In genomic region chr19:37719927-37720265, GRCh38 we compare ENCODE assay signal across 8 cellular contexts. TPM values are rescaled to one million over a fixed set of nuclear protein-coding genes. Genes with fewer than 3 reads are reported as not detected.
DNase-seq lines count a peak whose midpoint lies in the region; ATAC-seq and TF ChIP-seq lines count a peak whose summit lies in the region.

No MANE protein-coding gene starts in this region.

- H3K27me3 ChIP-seq in heart right ventricle, result no peaks in the 10 kb centered on the region
- no peaks in the 10 kb centered on the region for H3K27me3 ChIP-seq in brain microvascular endothelial cell (replicated peaks)
- no peaks in the 10 kb centered on the region for H3K27me3 ChIP-seq in mononuclear cell (ENCODE audit: insufficient read depth, low read length)
- no peaks in the 10 kb centered on the region for H3K27me3 ChIP-seq in aorta (ENCODE audit: control insufficient read depth in 1 of 2, insufficient read depth in 2 of 2, low read length in 1 of 2)

- H3K36me3 ChIP-seq in heart right ventricle (peaks cover 0 to 10% (median 0%) of the 10 kb centered on the region in 9 donors), brain microvascular endothelial cell (replicated peaks) (no peaks in the 10 kb centered on the region), aorta (ENCODE audit: control insufficient read depth in 1 of 2, insufficient read depth in 2 of 2, low read length in 1 of 2) (no peaks in the 10 kb centered on the region)

- TF ChIP-seq CTCF in heart right ventricle (IDR thresholded peaks at IDR 0.05), result peak in 2 of 9 donors; percentile 4 to 41
- TF ChIP-seq CTCF in brain microvascular endothelial cell (IDR thresholded peaks at IDR 0.05; ENCODE audit: low read depth, low read length, missing control alignments), result no peak

- ATAC-seq in heart right ventricle (no peak), Right ventricle myocardium inferior (no peak), aorta (ENCODE audit: low FRiP score) (no peak)

- intact Hi-C loops in heart right ventricle (cut with DNase I), result loop anchor here in 1 of 10 donors (2.0 kb wide), 1 partner anchor 27 kb away; no protein-coding TSS in a partner anchor
- intact Hi-C loops in Right ventricle myocardium inferior (cut with DNase I), result loop anchor here (10.0 kb wide), 1 partner anchor 65 kb away; the partner anchor contains the start of gene ZFP30
- intact Hi-C loops in aorta (cut with DNase I), result no loop called here
- intact Hi-C loops in posterior cingulate gyrus (cut with DNase I), result loop anchor here (1.0 to 2.0 kb wide), 3 partner anchors 27 to 65 kb away; partner anchors contain the start of genes ZFP30 and ZNF573

- H3K4me1 ChIP-seq in heart right ventricle (peaks cover 0 to 16% (median 12%) of the 10 kb centered on the region in 9 donors), mononuclear cell (ENCODE audit: insufficient read depth, low read length) (peaks cover 15% of the 10 kb centered on the region), aorta (ENCODE audit: control insufficient read depth in 1 of 2, insufficient read depth in 2 of 2, low read length in 2 of 2) (peaks cover 0 to 2% of the 10 kb centered on the region in 2 donors)

- in situ Hi-C loops in brain microvascular endothelial cell (cut with HindIII; ENCODE audit: low pct_ligation_motif_present, low sequenced_read_pairs), result no loop called here

- DNase-seq in heart right ventricle (no peak), Right ventricle myocardium inferior (ENCODE audit: missing footprints) (no peak), brain microvascular endothelial cell (no peak), aorta (no peak), posterior cingulate gyrus (no peak), middle frontal gyrus (ENCODE audit: extremely low spot score, low spot score) (no peak), COR-L47 (lab: John Stamatoyannopoulos, UW) (no peak)

- H3K4me3 ChIP-seq in heart right ventricle (peak overlapping the region in 9 of 10 donors; percentile 66 to 95 (median 89)), brain microvascular endothelial cell (ENCODE audit: low read depth, low read length) (peak overlapping the region; percentile 85), mononuclear cell (ENCODE audit: low read length) (peak overlapping the region; percentile 69), aorta (ENCODE audit: low read length in 2 of 2) (peak overlapping the region; percentile 92 to 93)

- H3K27ac ChIP-seq in heart right ventricle (peak overlapping the region in 8 of 10 donors; percentile 74 to 90 (median 84)), brain microvascular endothelial cell (no peak overlapping the region), aorta (ENCODE audit: low read depth in 1 of 2, low read length in 2 of 2) (no peak overlapping the region)

- no peaks in the 10 kb centered on the region for H3K9me3 ChIP-seq in heart right ventricle
- H3K9me3 ChIP-seq in mononuclear cell (ENCODE audit: low read depth, low read length), result no peaks in the 10 kb centered on the region
- no peaks in the 10 kb centered on the region for H3K9me3 ChIP-seq in aorta (ENCODE audit: control insufficient read depth, low read length)

- WGBS in heart right ventricle, 2 donors, result 6 to 7% methylated on average over 8 of the region's 8 CpGs
- 4 to 5% methylated on average over 8 of the region's 8 CpGs for WGBS in aorta, 2 donors

RNA-seq across cellular contexts. Expression of gene ZNF607, which starts 0.3 kb away (rescaled TPM):
- total RNA-seq in heart right ventricle (1 to 10 TPM; 3.0 to 8.4 (median 6.1) TPM), Right ventricle myocardium inferior (6.1 TPM), mononuclear cell (0.73 TPM), aorta (1 to 10 TPM; 5.0 to 8.4 TPM)
- polyA plus RNA-seq in heart right ventricle (1 to 10 TPM; 2.0 to 2.3 TPM), aorta (1 to 10 TPM in 1 of 2 donors, under 1 TPM in 1; 0.63 to 4.7 TPM)

RNA-seq across cellular contexts. Expression of gene ZNF573, which starts 59.5 kb away (rescaled TPM):
- total RNA-seq in heart right ventricle (10 to 100 TPM in 6 of 10 donors, 1 to 10 TPM in 4; 6.9 to 14.1 (median 10.4) TPM), Right ventricle myocardium inferior (9.0 TPM), mononuclear cell (3.1 TPM), aorta (10 to 100 TPM in 1 of 2 donors, 1 to 10 TPM in 1; 9.4 to 16.2 TPM)
- polyA plus RNA-seq in heart right ventricle (1 to 10 TPM in 1 of 2 donors, under 1 TPM in 1; 0.99 to 1.3 TPM), aorta (1 to 10 TPM; 1.5 to 2.0 TPM)

Comparison
In these comparisons a context has a peak if more than half of its experiments do, and no peak if none do; other contexts are left out.
1. H3K27ac ChIP-seq: peak in heart right ventricle (8 of 10); none in brain microvascular endothelial cell (single experiment) and aorta (0 of 2).
2. intact Hi-C loops: an anchor here in Right ventricle myocardium inferior (10.0 kb wide) and posterior cingulate gyrus (1.0 to 2.0 kb wide); none called in aorta.
3. Peak in every context shown above with its lines, with median percentiles within 50 percentile points of each other: H3K4me3 ChIP-seq.